ENCODE assay signal across 18 cellular contexts in genomic region chr11:26078217-26078821, GRCh38.
DNase-seq lines count a peak whose midpoint lies in the region; ATAC-seq, FAIRE-seq and TF ChIP-seq lines count a peak whose summit lies in the region.
"Had no signal": no experiment of that assay in that cellular context is flagged by ENCODE, and none has a peak within 500 bp of the region (broad histone marks: within the 10 kb centered on the region; RNA-seq: fewer than 3 reads in every experiment).

No MANE protein-coding gene starts in this region.

- no peak for TF ChIP-seq POLR2A in GM12878 (IDR thresholded peaks at IDR 0.05; ENCODE audit: low read depth, low read length)
- TF ChIP-seq POLR2A in esophagus muscularis mucosa (IDR thresholded peaks at IDR 0.05; ENCODE audit: low read depth), result no peak
- no peak for TF ChIP-seq POLR2A in tibial nerve (IDR thresholded peaks at IDR 0.05)

- H3K27ac ChIP-seq in GM12878 (ENCODE audit: control insufficient read depth, insufficient read depth) (no peak overlapping the region), esophagus muscularis mucosa (replicated peaks in 1 of 4) (no peak overlapping the region), tibial nerve (no peak overlapping the region)
- H3K27ac ChIP-seq: hepatocyte, left ventricle myocardium inferior had no signal

- H3K9me3 ChIP-seq in GM12878 (replicated peaks; ENCODE audit: control insufficient read depth, insufficient read depth, low read length) (no peaks in the 10 kb centered on the region), esophagus muscularis mucosa (no peaks in the 10 kb centered on the region), tibial nerve (no peaks in the 10 kb centered on the region)
- H3K9me3 ChIP-seq: left ventricle myocardium inferior had no signal

- FAIRE-seq in GM12878 (lab: Jason Lieb, UNC), result no peak
- FAIRE-seq: HTR-8/SVneo, urothelium cell line had no signal

- H3K36me3 ChIP-seq in GM12878 (ENCODE audit: control insufficient read depth in 2 of 2, insufficient read depth in 2 of 2, low read length in 1 of 2), result no peaks in the 10 kb centered on the region
- H3K36me3 ChIP-seq in esophagus muscularis mucosa, result no peaks in the 10 kb centered on the region
- H3K36me3 ChIP-seq in tibial nerve, result no peaks in the 10 kb centered on the region
- H3K36me3 ChIP-seq: left ventricle myocardium inferior had no signal

- no peak for TF ChIP-seq EP300 in GM12878 (IDR thresholded peaks at IDR 0.05; ENCODE audit: borderline replicate concordance in 1 of 2, control insufficient read depth in 1 of 2, low read depth in 2 of 2, low read length in 2 of 2)
- no peak for TF ChIP-seq EP300 in esophagus muscularis mucosa (IDR thresholded peaks at IDR 0.05)
- no peak for TF ChIP-seq EP300 in tibial nerve (IDR thresholded peaks at IDR 0.05)

- no peaks in the 10 kb centered on the region for H4K20me1 ChIP-seq in GM12878 (ENCODE audit: control insufficient read depth, insufficient read depth)

- H3K4me3 ChIP-seq in GM12878 (no peak overlapping the region), esophagus muscularis mucosa (no peak overlapping the region), tibial nerve (no peak overlapping the region)
- H3K4me3 ChIP-seq: hepatocyte, left ventricle myocardium inferior had no signal

- in situ Hi-C loops in GM12878 (cut with MboI), result no loop called here

- no peak overlapping the region for H3K4me2 ChIP-seq in GM12878 (ENCODE audit: control insufficient read depth, insufficient read depth)
- H3K4me2 ChIP-seq: hepatocyte had no signal

- BruUV-seq in GM12878 (replicated peaks; lab: Mats Ljungman, UMichigan), result no TSS peak

- TF ChIP-seq CTCF in GM12878 (IDR thresholded peaks at IDR 0.05 in 2 of 3, conservative IDR thresholded peaks at IDR 0.05 in 1 of 3; ENCODE audit: control insufficient read depth in 2 of 3, extremely low read depth in 1 of 3, insufficient read depth in 1 of 3, low read depth in 3 of 3, low read length in 3 of 3) (no peak), esophagus muscularis mucosa (IDR thresholded peaks at IDR 0.05) (no peak), tibial nerve (IDR thresholded peaks at IDR 0.05) (no peak)

- H3K9ac ChIP-seq in GM12878 (ENCODE audit: control insufficient read depth, insufficient read depth, low read length), result no peak overlapping the region

- H3K4me1 ChIP-seq in GM12878 (ENCODE audit: control insufficient read depth, insufficient read depth, low read length) (no peaks in the 10 kb centered on the region), esophagus muscularis mucosa (no peaks in the 10 kb centered on the region), tibial nerve (no peaks in the 10 kb centered on the region)
- H3K4me1 ChIP-seq: left ventricle myocardium inferior had no signal

- peak; percentile 77 for ATAC-seq in GM18858 (IDR thresholded peaks at IDR 0.05; ENCODE audit: unreplicated experiment)
- ATAC-seq in GM21619 (IDR thresholded peaks at IDR 0.05; ENCODE audit: unreplicated experiment), result peak; percentile 70
- ATAC-seq in HG03432 (IDR thresholded peaks at IDR 0.05; ENCODE audit: unreplicated experiment), result peak; percentile 73
- ATAC-seq in GM12878, result peak; percentile 53; the same call in 2 of the 3 replicates
- ATAC-seq in left cardiac atrium, result no peak
- ATAC-seq: esophagus mucosa, natural killer cell had no signal

- H3K79me2 ChIP-seq in GM12878 (ENCODE audit: control insufficient read depth, insufficient read depth, low read length), result no peaks in the 10 kb centered on the region
- H3K79me2 ChIP-seq: hepatocyte had no signal

- SMC1A ChIA-PET in GM12878 (lab: Charles Lee; ENCODE audit: uncharacterized antibody, unreplicated experiment), result interaction anchor here (0.7 to 2.0 kb wide), 3 partner anchors 10 to 32 kb away, joined by 3 to 8 read pairs (median 4); no protein-coding TSS in a partner anchor

- H3K27me3 ChIP-seq in GM12878 (replicated peaks in 1 of 2; ENCODE audit: control insufficient read depth in 2 of 2, insufficient read depth in 2 of 2, low read length in 1 of 2) (no peaks in the 10 kb centered on the region), esophagus muscularis mucosa (no peaks in the 10 kb centered on the region), tibial nerve (no peaks in the 10 kb centered on the region)
- H3K27me3 ChIP-seq: hepatocyte had no signal

- peak overlapping the region; percentile 21; the same call in 1 of the 2 replicates for H2AFZ ChIP-seq in GM12878 (ENCODE audit: control insufficient read depth, low read depth, low read length)
- H2AFZ ChIP-seq: hepatocyte had no signal

- RAD21 ChIA-PET in GM12878 (lab: Charles Lee; ENCODE audit: unreplicated experiment), result no interaction called here

- CTCF ChIA-PET in GM12878 (lab: Yijun Ruan, JAX), result interaction anchor here (0.6 to 1.2 kb wide), 2 partner anchors 8 to 91 kb away, joined by 5 to 7 read pairs; no protein-coding TSS in a partner anchor

- POLR2A ChIA-PET in GM12878 (lab: Charles Lee), result no interaction called here

- no peak for TF ChIP-seq RAD21 in GM12878 (IDR thresholded peaks at IDR 0.05; ENCODE audit: insufficient read depth, low read depth, low read length)

- DNase-seq in GM12878 (ENCODE audit: low read depth, low spot score) (no peak), esophagus muscularis mucosa (ENCODE audit: extremely low spot score) (no peak), left cardiac atrium (no peak), retina (no peak), tibial nerve (ENCODE audit: low spot score in 2 of 2) (no peak)
- DNase-seq: activated B cell treated with CpG ODN at 0.5 μM for 24 hours; activated CD8-positive, alpha-beta memory T cell treated with anti-CD3 and anti-CD28 coated beads, Interleukin-2, amount 50 U/mL, for 48 hours; activated naive CD4-positive, alpha-beta T cell treated with anti-CD3 and anti-CD28 coated beads, Interleukin-2, amount 50 U/mL, for 16 hours; left ventricle myocardium inferior; natural killer cell; stimulated activated CD4-positive, alpha-beta T cell treated with anti-CD3 and anti-CD28 coated beads, Interleukin-4, amount 100 ng/mL, for 1 hour had no signal

- WGBS in GM12878 (ENCODE audit: insufficient coverage, insufficient replicate concordance, low lambda C conversion rate, missing lambda C conversion rate), result 4% methylated on average over 5 of the region's 5 CpGs
- WGBS in esophagus muscularis mucosa, result 36% methylated on average over 5 of the region's 5 CpGs
- 73 to 82% methylated on average over 5 of the region's 5 CpGs for WGBS in tibial nerve, 2 donors

- intact Hi-C loops in GM12878 (cut with micrococcal nuclease; ENCODE audit: unreplicated experiment) (no loop called here), esophagus muscularis mucosa (cut with DNase I) (no loop called here), left cardiac atrium (cut with DNase I) (no loop called here)

TF ChIP-seq in GM12878, 131 proteins besides CTCF, POLR2A, EP300 and RAD21:
- no peak for TF ChIP-seq MYB (IDR thresholded peaks at IDR 0.05; ENCODE audit: borderline replicate concordance, low read depth, low read length)
- 0 out of 2 replicates have a peak, but pooled peaks have one; percentile 44 for TF ChIP-seq MEF2A (IDR thresholded peaks at IDR 0.05; ENCODE audit: insufficient read depth, low read depth, low read length)
- peak; percentile 75 for TF ChIP-seq RUNX3 (IDR thresholded peaks at IDR 0.05; ENCODE audit: low read length)

Comparison
In these comparisons a context has a peak if more than half of its experiments do, and no peak if none do; other contexts are left out.
1. ATAC-seq: peak in GM18858 (single experiment), GM21619 (single experiment), HG03432 (single experiment) and GM12878 (single experiment); none in left cardiac atrium (0 of 2).